In the genomic region with DNA sequence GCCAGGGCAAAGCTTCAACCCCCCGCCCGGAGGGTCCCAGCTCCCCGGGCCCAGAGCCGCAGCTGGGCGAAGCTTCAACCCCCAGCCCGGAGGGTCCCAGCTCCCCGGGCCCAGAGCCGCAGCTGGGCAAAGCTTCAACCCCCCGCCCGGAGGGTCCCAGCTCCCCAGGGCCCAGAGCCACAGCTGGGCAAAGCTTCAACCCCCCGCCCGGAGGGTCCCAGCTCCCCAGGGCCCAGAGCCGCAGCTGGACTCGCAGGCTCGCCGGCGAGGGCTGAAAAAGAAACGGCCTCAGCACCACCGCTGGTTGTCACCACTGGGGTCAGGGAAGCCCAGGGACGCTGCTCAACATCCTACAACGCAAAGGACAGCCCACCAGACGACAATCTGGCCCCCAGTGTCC, we compare ENCODE assay signal across 1 cellular context.
A peak's percentile ranks its signal among the peaks of the same experiment; 100 is the strongest.
TF ChIP-seq lines count a peak whose summit lies in the region.

No MANE protein-coding gene starts in this region.

TF ChIP-seq in K562, 482 proteins besides CTCF, POLR2A, EP300 and RAD21:
- TF ChIP-seq DIDO1 (tag; IDR thresholded peaks at IDR 0.05; ENCODE audit: low read depth) (no peak), POLR2G (IDR thresholded peaks at IDR 0.05; ENCODE audit: low read depth, low read length) (peak; percentile 43), FIP1L1 (IDR thresholded peaks at IDR 0.05; ENCODE audit: low read depth, low read length, poor library complexity, severe bottlenecking) (peak; percentile 24), RBFOX2 (IDR thresholded peaks at IDR 0.05; ENCODE audit: low read depth, low read length) (peak; percentile 55), ZNF12 (CRISPR knock-in tag; IDR thresholded peaks at IDR 0.05) (no peak)
